In genomic region chr18:41600693-41601391, GRCh38 we compare ENCODE assay signal across 8 cellular contexts.
"Had no signal": no experiment of that assay in that cellular context is flagged by ENCODE, and none has a peak within 500 bp of the region (broad histone marks: within the 10 kb centered on the region; RNA-seq: fewer than 3 reads in every experiment).

No MANE protein-coding gene starts in this region.

- H3K36me3 ChIP-seq: HAP-1 had no signal

- H3K9me3 ChIP-seq: HAP-1 had no signal

- ATAC-seq: GM23338, HCT116 had no signal

- H3K4me1 ChIP-seq: HAP-1 had no signal

- H3K4me3 Mint-ChIP-seq: GM23338, HFFc6 had no signal

- H3K27ac ChIP-seq: GM23248 had no signal

- H3K4me2 ChIP-seq: GM23338 had no signal

- H3K27ac Mint-ChIP-seq: GM23338, HFFc6 had no signal

- H2AFZ ChIP-seq: GM23248, GM23338 had no signal

- H3K4me1 Mint-ChIP-seq: GM23338 had no signal

- H3K9me3 Mint-ChIP-seq: GM23338, HFFc6 had no signal

- H3K4me3 ChIP-seq: GM23248, GM23338, HAP-1 had no signal

- DNase-seq: GM23248, GOT3, H7, HCEC 1CT, HFFc6 had no signal

- H3K9ac ChIP-seq: GM23248 had no signal
